In the genomic region with DNA sequence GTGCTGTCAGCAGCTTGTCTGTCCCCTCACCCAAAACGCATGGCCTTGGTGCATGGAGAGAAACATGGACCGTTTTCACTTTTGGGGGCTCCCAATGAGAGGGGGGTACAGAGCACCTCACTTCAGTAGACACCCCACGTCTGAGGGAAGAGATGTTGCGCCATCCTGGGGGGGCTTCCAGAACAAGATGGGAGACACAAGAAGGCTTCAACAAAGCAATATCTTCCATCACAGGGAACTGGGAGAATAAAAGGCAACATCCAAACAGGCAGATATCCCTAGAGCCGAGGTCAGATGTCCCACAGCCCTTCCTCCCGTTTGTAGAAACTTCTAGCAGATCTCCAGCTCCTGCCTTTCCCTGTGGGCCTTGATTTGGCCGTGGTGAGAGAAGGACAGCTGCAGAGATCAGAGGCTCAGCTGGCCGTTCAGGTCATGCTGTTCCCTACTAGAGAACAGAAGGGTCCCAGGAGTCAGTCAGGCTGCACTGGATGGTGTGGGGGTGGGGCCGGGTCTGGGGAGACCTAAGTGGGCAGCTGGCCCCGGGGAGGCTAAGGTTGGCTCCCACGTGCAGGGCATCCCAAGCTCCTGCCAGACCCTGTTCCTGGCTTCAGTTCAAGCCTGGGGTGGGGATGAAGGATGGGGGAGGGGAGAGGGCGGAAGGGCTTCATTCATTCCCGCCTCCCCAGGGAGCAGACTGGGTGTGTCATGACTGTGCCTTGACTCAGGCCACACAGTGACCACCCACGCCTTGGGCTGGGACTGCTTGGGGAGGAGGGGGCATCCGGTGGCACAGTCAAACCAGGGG, we compare ENCODE assay signal across 1 cellular context.
TF ChIP-seq lines count a peak whose summit lies in the region.

No MANE protein-coding gene starts in this region.

TF ChIP-seq in GM23338, 12 proteins besides CTCF, POLR2A, EP300 and RAD21 (continued from another document):
- TF ChIP-seq, protein P1, sequence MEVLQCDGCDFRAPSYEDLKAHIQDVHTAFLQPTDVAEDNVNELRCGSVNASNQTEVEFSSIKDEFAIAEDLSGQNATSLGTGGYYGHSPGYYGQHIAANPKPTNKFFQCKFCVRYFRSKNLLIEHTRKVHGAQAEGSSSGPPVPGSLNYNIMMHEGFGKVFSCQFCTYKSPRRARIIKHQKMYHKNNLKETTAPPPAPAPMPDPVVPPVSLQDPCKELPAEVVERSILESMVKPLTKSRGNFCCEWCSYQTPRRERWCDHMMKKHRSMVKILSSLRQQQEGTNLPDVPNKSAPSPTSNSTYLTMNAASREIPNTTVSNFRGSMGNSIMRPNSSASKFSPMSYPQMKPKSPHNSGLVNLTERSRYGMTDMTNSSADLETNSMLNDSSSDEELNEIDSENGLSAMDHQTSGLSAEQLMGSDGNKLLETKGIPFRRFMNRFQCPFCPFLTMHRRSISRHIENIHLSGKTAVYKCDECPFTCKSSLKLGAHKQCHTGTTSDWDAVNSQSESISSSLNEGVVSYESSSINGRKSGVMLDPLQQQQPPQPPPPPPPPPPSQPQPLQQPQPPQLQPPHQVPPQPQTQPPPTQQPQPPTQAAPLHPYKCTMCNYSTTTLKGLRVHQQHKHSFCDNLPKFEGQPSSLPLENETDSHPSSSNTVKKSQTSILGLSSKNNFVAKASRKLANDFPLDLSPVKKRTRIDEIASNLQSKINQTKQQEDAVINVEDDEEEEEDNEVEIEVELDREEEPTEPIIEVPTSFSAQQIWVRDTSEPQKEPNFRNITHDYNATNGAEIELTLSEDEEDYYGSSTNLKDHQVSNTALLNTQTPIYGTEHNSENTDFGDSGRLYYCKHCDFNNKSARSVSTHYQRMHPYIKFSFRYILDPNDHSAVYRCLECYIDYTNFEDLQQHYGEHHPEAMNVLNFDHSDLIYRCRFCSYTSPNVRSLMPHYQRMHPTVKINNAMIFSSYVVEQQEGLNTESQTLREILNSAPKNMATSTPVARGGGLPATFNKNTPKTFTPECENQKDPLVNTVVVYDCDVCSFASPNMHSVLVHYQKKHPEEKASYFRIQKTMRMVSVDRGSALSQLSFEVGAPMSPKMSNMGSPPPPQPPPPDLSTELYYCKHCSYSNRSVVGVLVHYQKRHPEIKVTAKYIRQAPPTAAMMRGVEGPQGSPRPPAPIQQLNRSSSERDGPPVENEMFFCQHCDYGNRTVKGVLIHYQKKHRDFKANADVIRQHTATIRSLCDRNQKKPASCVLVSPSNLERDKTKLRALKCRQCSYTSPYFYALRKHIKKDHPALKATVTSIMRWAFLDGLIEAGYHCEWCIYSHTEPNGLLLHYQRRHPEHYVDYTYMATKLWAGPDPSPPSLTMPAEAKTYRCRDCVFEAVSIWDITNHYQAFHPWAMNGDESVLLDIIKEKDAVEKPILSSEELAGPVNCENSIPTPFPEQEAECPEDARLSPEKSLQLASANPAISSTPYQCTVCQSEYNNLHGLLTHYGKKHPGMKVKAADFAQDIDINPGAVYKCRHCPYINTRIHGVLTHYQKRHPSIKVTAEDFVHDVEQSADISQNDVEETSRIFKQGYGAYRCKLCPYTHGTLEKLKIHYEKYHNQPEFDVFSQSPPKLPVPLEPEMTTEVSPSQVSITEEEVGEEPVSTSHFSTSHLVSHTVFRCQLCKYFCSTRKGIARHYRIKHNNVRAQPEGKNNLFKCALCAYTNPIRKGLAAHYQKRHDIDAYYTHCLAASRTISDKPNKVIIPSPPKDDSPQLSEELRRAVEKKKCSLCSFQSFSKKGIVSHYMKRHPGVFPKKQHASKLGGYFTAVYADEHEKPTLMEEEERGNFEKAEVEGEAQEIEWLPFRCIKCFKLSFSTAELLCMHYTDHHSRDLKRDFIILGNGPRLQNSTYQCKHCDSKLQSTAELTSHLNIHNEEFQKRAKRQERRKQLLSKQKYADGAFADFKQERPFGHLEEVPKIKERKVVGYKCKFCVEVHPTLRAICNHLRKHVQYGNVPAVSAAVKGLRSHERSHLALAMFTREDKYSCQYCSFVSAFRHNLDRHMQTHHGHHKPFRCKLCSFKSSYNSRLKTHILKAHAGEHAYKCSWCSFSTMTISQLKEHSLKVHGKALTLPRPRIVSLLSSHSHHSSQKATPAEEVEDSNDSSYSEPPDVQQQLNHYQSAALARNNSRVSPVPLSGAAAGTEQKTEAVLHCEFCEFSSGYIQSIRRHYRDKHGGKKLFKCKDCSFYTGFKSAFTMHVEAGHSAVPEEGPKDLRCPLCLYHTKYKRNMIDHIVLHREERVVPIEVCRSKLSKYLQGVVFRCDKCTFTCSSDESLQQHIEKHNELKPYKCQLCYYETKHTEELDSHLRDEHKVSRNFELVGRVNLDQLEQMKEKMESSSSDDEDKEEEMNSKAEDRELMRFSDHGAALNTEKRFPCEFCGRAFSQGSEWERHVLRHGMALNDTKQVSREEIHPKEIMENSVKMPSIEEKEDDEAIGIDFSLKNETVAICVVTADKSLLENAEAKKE (CRISPR knock-in tag; IDR thresholded peaks at IDR 0.05) = no peak
- no peak for TF ChIP-seq ETS1 (IDR thresholded peaks at IDR 0.05)
- TF ChIP-seq STAT1 (IDR thresholded peaks at IDR 0.05; ENCODE audit: unreplicated experiment) = no peak
TF ChIP-seq in GM23338: peak in this region for 0.
